In genomic region chr12:116737774-116738657, GRCh38 we compare ENCODE assay signal across 8 cellular contexts. TPM values are rescaled to one million over a fixed set of nuclear protein-coding genes. Genes with fewer than 3 reads are reported as not detected.
DNase-seq lines count a peak whose midpoint lies in the region; ATAC-seq and FAIRE-seq lines count a peak whose summit lies in the region.

Gene RNFT2, plus strand, starts transcription at chr12:116738315. Its CDS starts 2,183 bp downstream, at chr12:116740498.
Gene SPRING1, minus strand, starts transcription at chr12:116738069. Its CDS starts 169 bp downstream, at chr12:116737900.

- peak; percentile 96 for ATAC-seq in HG03457 (IDR thresholded peaks at IDR 0.05; ENCODE audit: unreplicated experiment)

- H3K9me3 Mint-ChIP-seq in activated CD4-positive, alpha-beta T cell treated with anti-CD3 and anti-CD28 coated beads, Interleukin-2, amount 10 ng/mL, durations not matched to agents 24 days and 14 days, result no peaks in the 10 kb centered on the region

- peaks cover 19% of the 10 kb centered on the region for H3K36me3 Mint-ChIP-seq in activated CD4-positive, alpha-beta T cell treated with anti-CD3 and anti-CD28 coated beads, Interleukin-2, amount 10 ng/mL, durations not matched to agents 24 days and 14 days (ENCODE audit: low read depth)

- FAIRE-seq in GM19239 (lab: Jason Lieb, UNC), result peak; percentile 99

- H3K4me3 ChIP-seq in BLaER1, result peak within 1 kb of the TSS; percentile 99

- peaks cover 13% of the 10 kb centered on the region for H3K4me1 Mint-ChIP-seq in activated CD4-positive, alpha-beta T cell treated with anti-CD3 and anti-CD28 coated beads, Interleukin-2, amount 10 ng/mL, durations not matched to agents 24 days and 14 days

- H3K4me2 ChIP-seq in BLaER1, result peak within 1 kb of the TSS; percentile 97

- peak within 1 kb of the TSS; percentile 89 for H3K27ac Mint-ChIP-seq in activated CD4-positive, alpha-beta T cell treated with anti-CD3 and anti-CD28 coated beads, Interleukin-2, amount 10 ng/mL, durations not matched to agents 24 days and 14 days

- peak; percentile 99 for DNase-seq in GM19239 (ENCODE audit: insufficient read length, low spot score)
- DNase-seq in NCI-H524 treated with DMSO at 0.1 percent for 48 hours (lab: John Stamatoyannopoulos, UW), result peak; percentile 92
- peak; percentile 100 for DNase-seq in activated CD4-positive, alpha-beta T cell treated with anti-CD3 and anti-CD28 coated beads, Interleukin-2, amount 10 ng/mL, durations not matched to agents 24 days and 14 days
- DNase-seq in cortex of kidney (lab: John Stamatoyannopoulos, UW), result peak; percentile 87
- DNase-seq in left kidney (ENCODE audit: low read depth, low spot score), result peak; percentile 100
- peak; percentile 99 for DNase-seq in stimulated activated CD4-positive, alpha-beta T cell treated with anti-CD3 and anti-CD28 coated beads, Interleukin-2, amount 100 ng/mL, for 24 hours

- H3K27me3 Mint-ChIP-seq in activated CD4-positive, alpha-beta T cell treated with anti-CD3 and anti-CD28 coated beads, Interleukin-2, amount 10 ng/mL, durations not matched to agents 24 days and 14 days, result no peaks in the 10 kb centered on the region

- peak within 1 kb of the TSS; percentile 87 for H3K27ac ChIP-seq in BLaER1

- H4K20me1 ChIP-seq in BLaER1, result peaks cover 40% of the 10 kb centered on the region

- no peaks in the 10 kb centered on the region for H3K27me3 ChIP-seq in BLaER1

- peaks cover 40% of the 10 kb centered on the region for H3K36me3 ChIP-seq in BLaER1

- intact Hi-C loops in activated CD4-positive, alpha-beta T cell treated with anti-CD3 and anti-CD28 coated beads, Interleukin-2, amount 10 ng/mL, durations not matched to agents 24 days and 14 days (cut with micrococcal nuclease), result loop anchor here (1.0 to 5.0 kb wide), 6 partner anchors 81 to 461 kb away; partner anchors contain the start of genes FBXO21, MED13L and TESC

- no peaks in the 10 kb centered on the region for H3K9me3 ChIP-seq in BLaER1

- H3K4me1 ChIP-seq in BLaER1, result peaks cover 23% of the 10 kb centered on the region

- peak within 1 kb of the TSS; percentile 87 for H3K4me3 Mint-ChIP-seq in activated CD4-positive, alpha-beta T cell treated with anti-CD3 and anti-CD28 coated beads, Interleukin-2, amount 10 ng/mL, durations not matched to agents 24 days and 14 days

- peak within 1 kb of the TSS; percentile 91 for H3K9ac ChIP-seq in BLaER1

RNA-seq across cellular contexts. Expression of gene RNFT2, which starts in this region (rescaled TPM):
- 10.1 and 11.6 TPM in 2 replicates for total RNA-seq in activated CD4-positive, alpha-beta T cell treated with anti-CD3 and anti-CD28 coated beads, Interleukin-2, amount 10 ng/mL, durations not matched to agents 24 days and 14 days

RNA-seq across cellular contexts. Expression of gene SPRING1, which starts in this region (rescaled TPM):
- total RNA-seq in activated CD4-positive, alpha-beta T cell treated with anti-CD3 and anti-CD28 coated beads, Interleukin-2, amount 10 ng/mL, durations not matched to agents 24 days and 14 days, result 28.6 and 29.2 TPM in 2 replicates

Comparison
In these comparisons a context has a peak if more than half of its experiments do, and no peak if none do; other contexts are left out.
1. Peak in every context shown above with its lines: DNase-seq, ATAC-seq, H3K4me3 ChIP-seq and H3K27ac ChIP-seq.